8 cellular contexts compared by ENCODE assay signal in genomic region chr17:35432176-35433074, GRCh38. TPM values are rescaled to one million over a fixed set of nuclear protein-coding genes. Genes with fewer than 3 reads are reported as not detected.
DNase-seq lines count a peak whose midpoint lies in the region; ATAC-seq and TF ChIP-seq lines count a peak whose summit lies in the region.

Gene SLFN12, minus strand, starts transcription at chr17:35432500. Its CDS starts 9,472 bp downstream, at chr17:35423028.

- H3K4me1 Mint-ChIP-seq in CD14-positive monocyte: peaks cover 47% of the 10 kb centered on the region

- in situ Hi-C loops in endometrial microvascular endothelial cells (cut with HindIII; ENCODE audit: inconsistent ontology term, low pct_unique_long_range_greater_than_20kb, low sequenced_read_pairs): no loop called here

- H3K4me3 Mint-ChIP-seq in CD14-positive monocyte: peak within 1 kb of the TSS; percentile 96 to 98

- peak within 1 kb of the TSS; percentile 49 to 93 (median 90) for H3K27ac Mint-ChIP-seq in CD14-positive monocyte

- DNase-seq in CD14-positive monocyte (ENCODE audit: low spot score) (peak; percentile 61), HT1080 (ENCODE audit: low read depth) (peak; percentile 95), midbrain (lab: John Stamatoyannopoulos, UW) (peak; percentile 24), NCI-H345 (lab: John Stamatoyannopoulos, UW) (no peak)
- peak; percentile 33 to 40 for DNase-seq in activated CD4-positive, alpha-beta T cell treated with anti-CD3 and anti-CD28 coated beads, Interleukin-2, amount 50 U/mL, for 4 hours

- H3K36me3 Mint-ChIP-seq in CD14-positive monocyte: peaks cover 22 to 26% of the 10 kb centered on the region in 2 donors

- no peak for TF ChIP-seq CTCF in CD14-positive monocyte (IDR thresholded peaks at IDR 0.05)
- no peak for TF ChIP-seq CTCF in subcutaneous adipose tissue (IDR thresholded peaks at IDR 0.05; ENCODE audit: low read depth)

- peak; percentile 80 for ATAC-seq in GM21381 (IDR thresholded peaks at IDR 0.05; ENCODE audit: unreplicated experiment)

- H3K27me3 Mint-ChIP-seq in CD14-positive monocyte (ENCODE audit: low read depth in 3 of 3): peaks cover 0 to 3% (median 0%) of the 10 kb centered on the region in 3 donors

- intact Hi-C loops in CD14-positive monocyte (cut with micrococcal nuclease): loop anchor here (2.0 to 10.0 kb wide), 2 partner anchors 56 to 58 kb away; partner anchors contain the start of gene SLFN11 (in 1 of the 2)

- H3K9me3 Mint-ChIP-seq in CD14-positive monocyte: peaks cover 0 to 5% (median 0%) of the 10 kb centered on the region in 7 donors

RNA-seq across cellular contexts. Expression of gene SLFN12, which starts in this region (rescaled TPM):
- polyA plus RNA-seq in CD14-positive monocyte: 10 to 100 TPM in 1 of 2 donors, 1 to 10 TPM in 1; 8.4 to 14.5 TPM
- 7.7 and 13.3 TPM in 2 replicates for total RNA-seq in HT1080 (2014; rRNA removed; shearing (Covaris generic))
- 6.9 and 7.9 TPM in 2 replicates for polyA plus RNA-seq in HT1080 (2015; cell fraction: cytosol; rRNA removed)
- 29.8 and 30.9 TPM in 2 replicates for polyA plus RNA-seq in HT1080 (2015; cell fraction: nucleus; rRNA removed)
- total RNA-seq in endometrial microvascular endothelial cells (ENCODE audit: inconsistent ontology term): 35.8 TPM
- 10 to 100 TPM; 11.1 to 15.0 (median 14.6) TPM for total RNA-seq in subcutaneous adipose tissue
